Comparison of ENCODE assay signal across 15 cellular contexts in genomic region chr3:50587373-50587772, GRCh38. TPM values are rescaled to one million over a fixed set of nuclear protein-coding genes. Genes with fewer than 3 reads are reported as not detected.
DNase-seq lines count a peak whose midpoint lies in the region; ATAC-seq and TF ChIP-seq lines count a peak whose summit lies in the region.
"Had no signal": no experiment of that assay in that cellular context is flagged by ENCODE, and none has a peak within 500 bp of the region (broad histone marks: within the 10 kb centered on the region; RNA-seq: fewer than 3 reads in every experiment).

No MANE protein-coding gene starts in this region.

- H3K4me1 Mint-ChIP-seq in central memory CD8-positive, alpha-beta T cell = peaks cover 56% of the 10 kb centered on the region
- H3K4me1 Mint-ChIP-seq in natural killer cell treated with Interleukin-12 subunit alpha and Interleukin-12 subunit beta and Interleukin-15 and Interleukin-18, amount 100 ng/mL, for 72 hours (ENCODE audit: low read depth in 2 of 2) = peaks cover 36 to 38% of the 10 kb centered on the region in 2 donors

- H3K27ac Mint-ChIP-seq in central memory CD8-positive, alpha-beta T cell (ENCODE audit: low read depth) = peak overlapping the region; percentile 91
- H3K27ac Mint-ChIP-seq in natural killer cell treated with Interleukin-12 subunit alpha and Interleukin-12 subunit beta and Interleukin-15 and Interleukin-18, amount 100 ng/mL, for 72 hours = peak overlapping the region; percentile 85

- TF ChIP-seq CTCF in RWPE1 (conservative IDR thresholded peaks at IDR 0.05; ENCODE audit: low read depth) (no peak), mucosa of descending colon (IDR thresholded peaks at IDR 0.05) (no peak)

- H3K4me3 Mint-ChIP-seq in central memory CD8-positive, alpha-beta T cell = peak overlapping the region; percentile 55
- peak overlapping the region; percentile 2 for H3K4me3 Mint-ChIP-seq in natural killer cell treated with Interleukin-12 subunit alpha and Interleukin-12 subunit beta and Interleukin-15 and Interleukin-18, amount 100 ng/mL, for 72 hours

- H3K27me3 Mint-ChIP-seq in central memory CD8-positive, alpha-beta T cell = no peaks in the 10 kb centered on the region
- H3K27me3 Mint-ChIP-seq in natural killer cell treated with Interleukin-12 subunit alpha and Interleukin-12 subunit beta and Interleukin-15 and Interleukin-18, amount 100 ng/mL, for 72 hours = no peaks in the 10 kb centered on the region

- H3K36me3 Mint-ChIP-seq in central memory CD8-positive, alpha-beta T cell (ENCODE audit: insufficient read depth) = peaks cover 4% of the 10 kb centered on the region
- peaks cover 5% of the 10 kb centered on the region for H3K36me3 Mint-ChIP-seq in natural killer cell treated with Interleukin-12 subunit alpha and Interleukin-12 subunit beta and Interleukin-15 and Interleukin-18, amount 100 ng/mL, for 72 hours

- peaks cover 6% of the 10 kb centered on the region for H3K4me1 ChIP-seq in mucosa of descending colon (ENCODE audit: low read depth)

- H3K36me3 ChIP-seq in mucosa of descending colon (ENCODE audit: low read depth) = no peaks in the 10 kb centered on the region
- H3K36me3 ChIP-seq: SJCRH30, vagina had no signal

- peak; percentile 34 for DNase-seq in activated CD4-positive, alpha-beta T cell treated with anti-CD3 and anti-CD28 coated beads for 48 hours
- DNase-seq in activated CD4-positive, alpha-beta T cell treated with anti-CD3 and anti-CD28 coated beads for 4 hours = no peak
- DNase-seq in RWPE1 (ENCODE audit: low spot score) (no peak), ACHN (no peak), mucosa of descending colon (no peak)
- no peak for DNase-seq in central memory CD8-positive, alpha-beta T cell (ENCODE audit: low spot score in 2 of 2)
- no peak for DNase-seq in natural killer cell treated with Interleukin-12 subunit alpha and Interleukin-12 subunit beta and Interleukin-15 and Interleukin-18, amount 100 ng/mL, for 72 hours (ENCODE audit: low spot score)
- DNase-seq: activated CD4-positive, CD25-positive, alpha-beta regulatory T cell; foreskin keratinocyte; KG1; NCI-H1694 treated with DMSO at 0.1 percent for 48 hours; NCI-H69; SJCRH30 had no signal

- H3K9me3 ChIP-seq in mucosa of descending colon = no peaks in the 10 kb centered on the region
- H3K9me3 ChIP-seq: SJCRH30, vagina had no signal

- H3K4me3 ChIP-seq in mucosa of descending colon = no peak overlapping the region
- H3K4me3 ChIP-seq: SJCRH30, vagina had no signal

- CTCF ChIA-PET in RWPE1 (lab: Yijun Ruan, JAX) = no interaction called here

- ATAC-seq in central memory CD8-positive, alpha-beta T cell (replicated peaks; ENCODE audit: extremely low read depth, poor library complexity, severe bottlenecking) = no peak
- no peak for ATAC-seq in natural killer cell treated with Interleukin-12 subunit alpha and Interleukin-12 subunit beta and Interleukin-15 and Interleukin-18, amount 100 ng/mL, for 72 hours
- ATAC-seq in GM19397 (IDR thresholded peaks at IDR 0.05; ENCODE audit: unreplicated experiment) = no peak
- ATAC-seq in mucosa of descending colon = no peak
- ATAC-seq: foreskin keratinocyte had no signal

- peak overlapping the region; percentile 47 for H3K27ac ChIP-seq in RWPE1
- H3K27ac ChIP-seq: foreskin keratinocyte, SJCRH30, vagina had no signal

- POLR2A ChIA-PET in RWPE1 (lab: Yijun Ruan, JAX; ENCODE audit: low non-redundant PET) = no interaction called here

- no peaks in the 10 kb centered on the region for H3K9me3 Mint-ChIP-seq in central memory CD8-positive, alpha-beta T cell
- H3K9me3 Mint-ChIP-seq in natural killer cell treated with Interleukin-12 subunit alpha and Interleukin-12 subunit beta and Interleukin-15 and Interleukin-18, amount 100 ng/mL, for 72 hours = no peaks in the 10 kb centered on the region

- intact Hi-C loops in mucosa of descending colon (cut with DNase I, micrococcal nuclease) = no loop called here

- in situ Hi-C loops in ACHN (cut with HindIII; ENCODE audit: low pct_ligation_motif_present, low pct_unique_long_range_greater_than_20kb, low sequenced_read_pairs) = no loop called here

RNA-seq across cellular contexts. Expression of gene HEMK1, which starts 18.1 kb away (rescaled TPM):
- total RNA-seq in natural killer cell treated with Interleukin-12 subunit alpha and Interleukin-12 subunit beta and Interleukin-15 and Interleukin-18, amount 100 ng/mL, for 72 hours = 10 to 100 TPM; 31.5 to 48.4 TPM
- total RNA-seq in mucosa of descending colon = 10 to 100 TPM; 19.7 to 29.9 (median 22.6) TPM

RNA-seq across cellular contexts. Expression of gene C3orf18, which starts 19.8 kb away (rescaled TPM):
- total RNA-seq in natural killer cell treated with Interleukin-12 subunit alpha and Interleukin-12 subunit beta and Interleukin-15 and Interleukin-18, amount 100 ng/mL, for 72 hours = 1 to 10 TPM; 5.1 to 6.2 TPM
- 10 to 100 TPM in 1 of 3 donors, 1 to 10 TPM in 2; 1.5 to 14.1 (median 2.5) TPM for total RNA-seq in mucosa of descending colon

RNA-seq across cellular contexts. Expression of gene CISH, which starts 24.2 kb away (rescaled TPM):
- total RNA-seq in natural killer cell treated with Interleukin-12 subunit alpha and Interleukin-12 subunit beta and Interleukin-15 and Interleukin-18, amount 100 ng/mL, for 72 hours = 100 to 1,000 TPM; 146 to 151 TPM
- 10 to 100 TPM; 12.7 to 21.4 (median 19.2) TPM for total RNA-seq in mucosa of descending colon

RNA-seq across cellular contexts. Expression of gene MAPKAPK3, which starts 29.6 kb away (rescaled TPM):
- 100 to 1,000 TPM in 1 of 2 donors, 10 to 100 TPM in 1; 84.8 to 106 TPM for total RNA-seq in natural killer cell treated with Interleukin-12 subunit alpha and Interleukin-12 subunit beta and Interleukin-15 and Interleukin-18, amount 100 ng/mL, for 72 hours
- 10 to 100 TPM; 21.5 to 33.5 (median 25.5) TPM for total RNA-seq in mucosa of descending colon

Comparison
In these comparisons a context has a peak if more than half of its experiments do, and no peak if none do; other contexts are left out.
1. RNA of gene CISH, which starts 24.2 kb away (total RNA-seq): 146 to 151 TPM in natural killer cell treated with Interleukin-12 subunit alpha and Interleukin-12 subunit beta and Interleukin-15 and Interleukin-18, amount 100 ng/mL, for 72 hours; 12.7 to 21.4 TPM in mucosa of descending colon; every median in the first group is over 4 times any median in the second.